ENCODE assay signal across 22 cellular contexts in genomic region chr12:116441292-116441691, GRCh38.
DNase-seq lines count a peak whose midpoint lies in the region; ATAC-seq, FAIRE-seq and TF ChIP-seq lines count a peak whose summit lies in the region.
"Had no signal": no experiment of that assay in that cellular context is flagged by ENCODE, and none has a peak within 500 bp of the region (broad histone marks: within the 10 kb centered on the region; RNA-seq: fewer than 3 reads in every experiment).

No MANE protein-coding gene starts in this region.

- H2BK120ac ChIP-seq in IMR-90 (ENCODE audit: low read depth, low read length) = no peak overlapping the region

- no peak overlapping the region for H2BK5ac ChIP-seq in IMR-90 (ENCODE audit: low read depth, low read length, poor library complexity, severe bottlenecking)

- no TSS peak for BruUV-seq in IMR-90 (replicated peaks; lab: Mats Ljungman, UMichigan)
- BruUV-seq in K562 (replicated peaks; lab: Mats Ljungman, UMichigan) = no TSS peak
- no TSS peak for BruUV-seq in mammary epithelial cell (replicated peaks; lab: Mats Ljungman, UMichigan)

- no peak overlapping the region for H2BK15ac ChIP-seq in IMR-90 (ENCODE audit: low read depth, low read length)

- H3K4me1 Mint-ChIP-seq in naive thymus-derived CD4-positive, alpha-beta T cell = peaks cover 0 to 11% (median 4%) of the 10 kb centered on the region in 7 donors
- H3K4me1 Mint-ChIP-seq: activated naive CD4-positive, alpha-beta T cell treated with anti-CD3 and anti-CD28 coated beads, Interleukin-2, amount 50 U/mL, for 24 hours had no signal

- ATAC-seq in IMR-90 (ENCODE audit: low read depth) (peak; percentile 41; the same call in 1 of the 2 replicates), K562 (peak; percentile 73)
- ATAC-seq in naive thymus-derived CD4-positive, alpha-beta T cell = peak; percentile 61
- ATAC-seq: GM23338 had no signal

- H3K4ac ChIP-seq in IMR-90 (ENCODE audit: low read depth, low read length) = no peak overlapping the region

- H3K23ac ChIP-seq in IMR-90 (ENCODE audit: low read depth, low read length) = no peak overlapping the region

- dilution Hi-C loops in IMR-90 (cut with HindIII; ENCODE audit: low sequenced_read_pairs, unreplicated experiment) = no loop called here
- dilution Hi-C loops in mammary epithelial cell (cut with HindIII; ENCODE audit: low sequenced_read_pairs) = no loop called here

- H3K4me1 ChIP-seq in IMR-90 (ENCODE audit: control insufficient read depth, insufficient read depth, low read length) = peaks cover 3% of the 10 kb centered on the region
- peaks cover 7 to 9% of the 10 kb centered on the region in 2 experiments for H3K4me1 ChIP-seq in K562 (replicated peaks in 1 of 2; ENCODE audit: control insufficient read depth in 2 of 2, insufficient read depth in 2 of 2, low read length in 2 of 2)
- H3K4me1 ChIP-seq in naive thymus-derived CD4-positive, alpha-beta T cell (ENCODE audit: control insufficient read depth in 2 of 2, insufficient read depth in 2 of 2, low read length in 2 of 2) = no peaks in the 10 kb centered on the region
- H3K4me1 ChIP-seq in mammary epithelial cell (ENCODE audit: insufficient read depth, low read length) = peaks cover 10% of the 10 kb centered on the region
- H3K4me1 ChIP-seq: left ventricle myocardium inferior had no signal

- no peak overlapping the region for H4K8ac ChIP-seq in IMR-90 (ENCODE audit: low read depth in 2 of 2, low read length in 2 of 2)

- H3K27me3 Mint-ChIP-seq in naive thymus-derived CD4-positive, alpha-beta T cell = peaks cover 0 to 2% (median 0%) of the 10 kb centered on the region in 5 donors
- H3K27me3 Mint-ChIP-seq: activated naive CD4-positive, alpha-beta T cell treated with anti-CD3 and anti-CD28 coated beads, Interleukin-2, amount 50 U/mL, for 24 hours had no signal

- intact Hi-C loops in IMR-90 (cut with micrococcal nuclease) = no loop called here
- intact Hi-C loops in K562 (cut with micrococcal nuclease) = no loop called here
- intact Hi-C loops in naive thymus-derived CD4-positive, alpha-beta T cell (cut with micrococcal nuclease) = no loop called here
- intact Hi-C loops in mammary epithelial cell (cut with micrococcal nuclease) = no loop called here

- no peak for FAIRE-seq in K562 (lab: Jason Lieb, UNC)
- FAIRE-seq: astrocyte, GM12891, GM19239 had no signal

- no peak overlapping the region for H2AFZ ChIP-seq in IMR-90 (replicated peaks; ENCODE audit: low read length, poor library complexity)
- no peak overlapping the region for H2AFZ ChIP-seq in K562 (ENCODE audit: low read depth, low read length)
- no peak overlapping the region for H2AFZ ChIP-seq in mammary epithelial cell (ENCODE audit: low read depth, low read length)
- H2AFZ ChIP-seq: GM23338 had no signal

- no peak overlapping the region for H3K56ac ChIP-seq in IMR-90 (ENCODE audit: extremely low read depth, insufficient read depth, low read length)

- in situ Hi-C loops in IMR-90 (cut with MboI; ENCODE audit: low sequenced_read_pairs) (no loop called here), K562 (cut with MboI) (no loop called here), mammary epithelial cell (cut with MboI; ENCODE audit: low sequenced_read_pairs in 2 of 2) (no loop called here)

- H3K4me3 ChIP-seq in IMR-90 (ENCODE audit: insufficient read depth, low read depth, low read length) (no peak overlapping the region), K562 (no peak overlapping the region), mammary epithelial cell (replicated peaks in 1 of 3; ENCODE audit: insufficient read depth in 1 of 3, low read depth in 2 of 3, low read length in 3 of 3) (no peak overlapping the region)
- H3K4me3 ChIP-seq in naive thymus-derived CD4-positive, alpha-beta T cell (ENCODE audit: low read length) = no peak overlapping the region
- H3K4me3 ChIP-seq: esophagus squamous epithelium, GM23338, left ventricle myocardium inferior, right lobe of liver had no signal

- POLR2A ChIA-PET in IMR-90 (lab: Charles Lee; ENCODE audit: unreplicated experiment) = no interaction called here
- POLR2A ChIA-PET in K562 (lab: Yijun Ruan, JAX) = no interaction called here
- POLR2A ChIA-PET in naive thymus-derived CD4-positive, alpha-beta T cell (lab: Charles Lee) = no interaction called here

- no peak overlapping the region for H4K91ac ChIP-seq in IMR-90 (ENCODE audit: insufficient read depth, low read depth, low read length)

- H3K27ac Mint-ChIP-seq in naive thymus-derived CD4-positive, alpha-beta T cell = no peak overlapping the region
- H3K27ac Mint-ChIP-seq: activated naive CD4-positive, alpha-beta T cell treated with anti-CD3 and anti-CD28 coated beads, Interleukin-2, amount 50 U/mL, for 24 hours; GM23338 had no signal

- H3K36me3 ChIP-seq in IMR-90 (ENCODE audit: control insufficient read depth, insufficient read depth, low read length) (no peaks in the 10 kb centered on the region), K562 (ENCODE audit: control insufficient read depth, insufficient read depth, low read length) (no peaks in the 10 kb centered on the region), mammary epithelial cell (ENCODE audit: insufficient read depth, low read length) (no peaks in the 10 kb centered on the region)
- H3K36me3 ChIP-seq in naive thymus-derived CD4-positive, alpha-beta T cell (ENCODE audit: control insufficient read depth in 2 of 3, insufficient read depth in 3 of 3, low read length in 3 of 3) = no peaks in the 10 kb centered on the region
- H3K36me3 ChIP-seq: esophagus squamous epithelium, left ventricle myocardium inferior, right lobe of liver had no signal

- WGBS in IMR-90 (ENCODE audit: extremely low coverage in 2 of 2, insufficient read length in 1 of 2), 2 experiments = 44% methylated on average over 2 of the region's 4 CpGs; no CpG with 5 or more reads in 1 of the 2 experiments
- WGBS in K562 (ENCODE audit: insufficient coverage, low coverage, missing lambda C conversion rate) = 38% methylated on average over 4 of the region's 4 CpGs
- 61% methylated on average over 4 of the region's 4 CpGs for WGBS in mammary epithelial cell (ENCODE audit: low coverage, missing lambda C conversion rate)

- DNase-seq in AG20443 (ENCODE audit: low spot score) (peak; percentile 29), IMR-90 (peak; percentile 30), K562 (ENCODE audit: extremely low read depth in 1 of 4, low spot score in 3 of 4) (no peak), GOT3 (lab: John Stamatoyannopoulos, UW) (no peak), mammary epithelial cell (no peak), iPS-NIHi7 (ENCODE audit: extremely low spot score) (no peak)
- no peak for DNase-seq in naive thymus-derived CD4-positive, alpha-beta T cell
- no peak for DNase-seq in activated T-cell treated with anti-CD3 and anti-CD28 coated beads, Interleukin-2, amount 50 U/mL, for 48 hours
- DNase-seq: activated CD4-positive, alpha-beta T cell treated with anti-CD3 and anti-CD28 coated beads for 1 hour; CD4-positive, CD25-positive, alpha-beta regulatory T cell; effector memory CD4-positive, alpha-beta T cell; esophagus squamous epithelium; left ventricle myocardium inferior; NCI-H1694 treated with DMSO at 0.1 percent for 48 hours; NCI-H345; stimulated activated CD4-positive, alpha-beta T cell treated with anti-CD3 and anti-CD28 coated beads, Interleukin-15, amount 100 ng/mL, for 24 hours had no signal

- no peaks in the 10 kb centered on the region for H3K36me3 Mint-ChIP-seq in naive thymus-derived CD4-positive, alpha-beta T cell
- H3K36me3 Mint-ChIP-seq: activated naive CD4-positive, alpha-beta T cell treated with anti-CD3 and anti-CD28 coated beads, Interleukin-2, amount 50 U/mL, for 24 hours; CD4-positive, CD25-positive, alpha-beta regulatory T cell had no signal

- no peak for TF ChIP-seq EP300 in K562 (IDR thresholded peaks at IDR 0.05; ENCODE audit: low read length)

- H3K9me1 ChIP-seq in IMR-90 (ENCODE audit: insufficient read depth, low read length) = no peaks in the 10 kb centered on the region; the same call in 1 of the 2 replicates
- H3K9me1 ChIP-seq in K562 (ENCODE audit: control insufficient read depth, insufficient read depth, low read length) = no peaks in the 10 kb centered on the region

- H3K4me2 ChIP-seq in IMR-90 (ENCODE audit: low read depth, low read length) = no peak overlapping the region
- no peak overlapping the region for H3K4me2 ChIP-seq in K562 (ENCODE audit: insufficient read depth, low read length)
- no peak overlapping the region for H3K4me2 ChIP-seq in mammary epithelial cell (ENCODE audit: insufficient read depth, low read depth, low read length)
- H3K4me2 ChIP-seq: GM23338 had no signal

- no peak overlapping the region for H3K9ac ChIP-seq in IMR-90 (ENCODE audit: low read depth, low read length)
- H3K9ac ChIP-seq in K562 (ENCODE audit: insufficient read depth in 1 of 2, low read depth in 2 of 2, low read length in 2 of 2) = peak overlapping the region in 1 of 2 experiments; percentile 61; a peak in 1 of 4 replicates
- no peak overlapping the region for H3K9ac ChIP-seq in mammary epithelial cell (ENCODE audit: insufficient read depth, low read length)

- no peak for TF ChIP-seq CTCF in IMR-90 (conservative IDR thresholded peaks at IDR 0.05; ENCODE audit: low read depth, low read length)
- no peak for TF ChIP-seq CTCF in K562 (IDR thresholded peaks at IDR 0.05 in 2 of 3, conservative IDR thresholded peaks at IDR 0.05 in 1 of 3; ENCODE audit: insufficient read depth in 2 of 3, low read depth in 1 of 3, low read length in 3 of 3)
- no peak for TF ChIP-seq CTCF in mammary epithelial cell (conservative IDR thresholded peaks at IDR 0.05 in 1 of 2, IDR thresholded peaks at IDR 0.05 in 1 of 2; ENCODE audit: extremely low read depth in 1 of 2, insufficient read depth in 1 of 2, low read depth in 1 of 2, low read length in 2 of 2)

- no peak overlapping the region for H3K14ac ChIP-seq in IMR-90 (replicated peaks; ENCODE audit: low read depth, low read length)

- no peak overlapping the region for H2AK5ac ChIP-seq in IMR-90 (ENCODE audit: low read depth, low read length)

- no peaks in the 10 kb centered on the region for H3K79me2 ChIP-seq in K562 (ENCODE audit: control insufficient read depth, insufficient read depth, low read length)
- H3K79me2 ChIP-seq in mammary epithelial cell (ENCODE audit: insufficient read depth, low read length) = no peaks in the 10 kb centered on the region

- H3K79me1 ChIP-seq in IMR-90 (ENCODE audit: low read depth in 1 of 2, low read length in 2 of 2) = no peaks in the 10 kb centered on the region

- no peak overlapping the region for H3K18ac ChIP-seq in IMR-90 (ENCODE audit: low read depth, low read length)

- no peak overlapping the region for H2AK9ac ChIP-seq in IMR-90 (replicated peaks; ENCODE audit: low read depth, low read length, poor library complexity)

- no peak for TF ChIP-seq POLR2A in IMR-90 (IDR thresholded peaks at IDR 0.05; ENCODE audit: low read depth, low read length)
- no peak for TF ChIP-seq POLR2A in K562 (conservative IDR thresholded peaks at IDR 0.05)

- H3K9me3 ChIP-seq in IMR-90 (ENCODE audit: control insufficient read depth, insufficient read depth, low read length) (no peaks in the 10 kb centered on the region), K562 (replicated peaks; ENCODE audit: control insufficient read depth, insufficient read depth, low read depth, low read length) (no peaks in the 10 kb centered on the region), mammary epithelial cell (replicated peaks; ENCODE audit: insufficient read depth, low read length) (no peaks in the 10 kb centered on the region)
- H3K9me3 ChIP-seq in naive thymus-derived CD4-positive, alpha-beta T cell (ENCODE audit: control insufficient read depth in 2 of 3, low read length in 3 of 3) = no peaks in the 10 kb centered on the region
- H3K9me3 ChIP-seq: esophagus squamous epithelium, left ventricle myocardium inferior, right lobe of liver had no signal

- no peak overlapping the region for H3K4me3 Mint-ChIP-seq in naive thymus-derived CD4-positive, alpha-beta T cell
- H3K4me3 Mint-ChIP-seq: activated naive CD4-positive, alpha-beta T cell treated with anti-CD3 and anti-CD28 coated beads, Interleukin-2, amount 50 U/mL, for 24 hours; CD4-positive, CD25-positive, alpha-beta regulatory T cell; GM23338 had no signal

- no peak for TF ChIP-seq RAD21 in IMR-90 (IDR thresholded peaks at IDR 0.05; ENCODE audit: low read length)
- TF ChIP-seq RAD21 in K562 (CRISPR knock-in tag; conservative IDR thresholded peaks at IDR 0.05 in 1 of 2, IDR thresholded peaks at IDR 0.05 in 1 of 2) = 0 out of 4 replicates have a peak, but pooled peaks of 1 of the 2 experiments have one; percentile 5

- CTCF ChIA-PET in IMR-90 (lab: Yijun Ruan, JAX) (interaction anchor here (0.7 kb wide), 1 partner anchor 11 kb away, joined by 4 read pairs; no protein-coding TSS in a partner anchor), K562 (lab: Yijun Ruan, JAX; ENCODE audit: low intra/inter-chr PET ratio) (no interaction called here), mammary epithelial cell (lab: Charles Lee; ENCODE audit: low non-redundant PET) (no interaction called here)
- CTCF ChIA-PET in naive thymus-derived CD4-positive, alpha-beta T cell (lab: Charles Lee) = no interaction called here

- no peaks in the 10 kb centered on the region for H4K20me1 ChIP-seq in IMR-90 (ENCODE audit: insufficient read depth, low read length)
- H4K20me1 ChIP-seq in K562 (replicated peaks; ENCODE audit: control insufficient read depth, insufficient read depth, low read length) = no peaks in the 10 kb centered on the region
- no peaks in the 10 kb centered on the region for H4K20me1 ChIP-seq in mammary epithelial cell (ENCODE audit: insufficient read depth, low read length)

- H3K27me3 ChIP-seq in IMR-90 (ENCODE audit: control insufficient read depth, insufficient read depth, low read length) (no peaks in the 10 kb centered on the region), K562 (ENCODE audit: control insufficient read depth in 2 of 2, insufficient read depth in 2 of 2, low read length in 2 of 2) (no peaks in the 10 kb centered on the region), mammary epithelial cell (ENCODE audit: insufficient read depth, low read length) (no peaks in the 10 kb centered on the region)
- no peaks in the 10 kb centered on the region for H3K27me3 ChIP-seq in naive thymus-derived CD4-positive, alpha-beta T cell (ENCODE audit: control insufficient read depth in 2 of 2, insufficient read depth in 2 of 2, low read length in 2 of 2)
- H3K27me3 ChIP-seq: esophagus squamous epithelium, right lobe of liver had no signal

- H4K5ac ChIP-seq in IMR-90 (ENCODE audit: low read depth, low read length) = no peak overlapping the region

- no peaks in the 10 kb centered on the region for H3K9me3 Mint-ChIP-seq in naive thymus-derived CD4-positive, alpha-beta T cell
- H3K9me3 Mint-ChIP-seq: activated naive CD4-positive, alpha-beta T cell treated with anti-CD3 and anti-CD28 coated beads, Interleukin-2, amount 50 U/mL, for 24 hours; CD4-positive, CD25-positive, alpha-beta regulatory T cell; GM23338 had no signal

- no peak overlapping the region for H3K27ac ChIP-seq in IMR-90 (ENCODE audit: insufficient read depth, low read length)
- H3K27ac ChIP-seq in K562 (ENCODE audit: extremely low read depth, low read depth, low read length) = no peak overlapping the region
- no peak overlapping the region for H3K27ac ChIP-seq in naive thymus-derived CD4-positive, alpha-beta T cell (ENCODE audit: low read depth, low read length)
- no peak overlapping the region for H3K27ac ChIP-seq in mammary epithelial cell (ENCODE audit: insufficient read depth, low read depth, low read length)
- H3K27ac ChIP-seq: esophagus squamous epithelium, left ventricle myocardium inferior, right lobe of liver had no signal

- no peak overlapping the region for H2BK20ac ChIP-seq in IMR-90 (ENCODE audit: low read depth, low read length)

Comparison
In these comparisons a context has a peak if more than half of its experiments do, and no peak if none do; other contexts are left out.
1. DNase-seq: peak in AG20443 (single experiment) and IMR-90 (single experiment); none in K562 (0 of 4), naive thymus-derived CD4-positive, alpha-beta T cell (0 of 9), GOT3 (single experiment), mammary epithelial cell (single experiment), activated T-cell treated with anti-CD3 and anti-CD28 coated beads, Interleukin-2, amount 50 U/mL, for 48 hours (0 of 2) and iPS-NIHi7 (single experiment).
2. Peak in every context shown above with its lines, with median percentiles within 50 percentile points of each other: ATAC-seq.